ENCODE assay signal across 17 cellular contexts in genomic region chr16:86013867-86014266, GRCh38.
"Had no signal": no experiment of that assay in that cellular context is flagged by ENCODE, and none has a peak within 500 bp of the region (broad histone marks: within the 10 kb centered on the region; RNA-seq: fewer than 3 reads in every experiment).

No MANE protein-coding gene starts in this region.

- H3K4me1 Mint-ChIP-seq: endodermal cell had no signal

- H3K4me3 Mint-ChIP-seq: endodermal cell; naive thymus-derived CD4-positive, alpha-beta T cell; neural crest cell had no signal

- DNase-seq: effector CD4-positive, alpha-beta T cell; erythroblast; foreskin keratinocyte; hippocampal formation; kidney glomerular epithelial cell; mesendoderm; naive thymus-derived CD4-positive, alpha-beta T cell; posterior cingulate gyrus; small intestine; stimulated activated CD4-positive, alpha-beta T cell treated with anti-CD3 and anti-CD28 coated beads, Interleukin-12 subunit alpha, Interleukin-12 subunit beta, amount 100 ng/mL, for 4 hours; stomach; substantia nigra; transverse colon had no signal

- H3K27ac Mint-ChIP-seq: endodermal cell; naive thymus-derived CD4-positive, alpha-beta T cell had no signal

- ATAC-seq: foreskin keratinocyte; naive thymus-derived CD4-positive, alpha-beta T cell had no signal

- H3K9me3 ChIP-seq: stomach, thoracic aorta, transverse colon had no signal

- H3K27me3 ChIP-seq: foreskin keratinocyte, transverse colon had no signal

- H3K4me3 ChIP-seq: coronary artery, stomach, thoracic aorta, transverse colon had no signal

- H3K4me1 ChIP-seq: foreskin keratinocyte, stomach had no signal

- H3K27ac ChIP-seq: coronary artery, foreskin keratinocyte, stomach, thoracic aorta, transverse colon had no signal

- H3K36me3 ChIP-seq: stomach, thoracic aorta, transverse colon had no signal

- H3K9me3 Mint-ChIP-seq: endodermal cell had no signal
